2 cellular contexts compared by ENCODE assay signal in genomic region chr2:158199928-158200650, GRCh38.
TF ChIP-seq lines count a peak whose summit lies in the region.

No MANE protein-coding gene starts in this region.

TF ChIP-seq in SK-N-SH, 30 proteins besides CTCF, POLR2A, EP300 and RAD21 (continued from another document):
- TF ChIP-seq IRF3 (IDR thresholded peaks at IDR 0.05; ENCODE audit: low read depth, low read length) (no peak), EZH2phosphoT487 (IDR thresholded peaks at IDR 0.05; ENCODE audit: borderline replicate concordance, low read depth) (no peak), REST (IDR thresholded peaks at IDR 0.05; ENCODE audit: low read depth, low read length) (no peak), SIN3A (IDR thresholded peaks at IDR 0.05; ENCODE audit: borderline replicate concordance, low read depth, low read length) (no peak), JUND (IDR thresholded peaks at IDR 0.05) (no peak), CHD2 (IDR thresholded peaks at IDR 0.05; ENCODE audit: low read length, partially characterized antibody) (no peak), RXRA (IDR thresholded peaks at IDR 0.05; ENCODE audit: borderline replicate concordance, low read depth) (no peak), TCF12 (IDR thresholded peaks at IDR 0.05) (no peak), RCOR1 (IDR thresholded peaks at IDR 0.05; ENCODE audit: low read length) (no peak), GABPA (IDR thresholded peaks at IDR 0.05; ENCODE audit: low read depth) (no peak), TEAD4 (IDR thresholded peaks at IDR 0.05; ENCODE audit: borderline replicate concordance, insufficient read depth) (no peak)

TF ChIP-seq in HepG2, 621 proteins besides CTCF, POLR2A, EP300 and RAD21 (continues in another document):
- TF ChIP-seq RNF219 (CRISPR knock-in tag; IDR thresholded peaks at IDR 0.05) (no peak), ZNF451 (CRISPR knock-in tag; IDR thresholded peaks at IDR 0.05) (no peak), GATAD2A (CRISPR knock-in tag; IDR thresholded peaks at IDR 0.05) (0 out of 2 replicates have a peak, but pooled peaks have one; percentile 9), NRL (CRISPR knock-in tag; IDR thresholded peaks at IDR 0.05; ENCODE audit: borderline replicate concordance) (no peak), HOXD1 (CRISPR knock-in tag; IDR thresholded peaks at IDR 0.05) (no peak), ARID2 (CRISPR knock-in tag; IDR thresholded peaks at IDR 0.05; ENCODE audit: borderline replicate concordance) (no peak), IKZF4 (CRISPR knock-in tag; IDR thresholded peaks at IDR 0.05; ENCODE audit: borderline replicate concordance, low read depth, not compliant biosample characterization) (no peak), ZZZ3 (CRISPR knock-in tag; IDR thresholded peaks at IDR 0.05; ENCODE audit: borderline replicate concordance) (no peak), ZNF678 (CRISPR knock-in tag; IDR thresholded peaks at IDR 0.05) (no peak), GABPA (IDR thresholded peaks at IDR 0.05; ENCODE audit: low read depth, low read length) (no peak), GABPA (CRISPR knock-in tag; IDR thresholded peaks at IDR 0.05; ENCODE audit: low read depth) (no peak), ATM (IDR thresholded peaks at IDR 0.05; ENCODE audit: borderline replicate concordance) (no peak), ZBTB26 (CRISPR knock-in tag; IDR thresholded peaks at IDR 0.05; ENCODE audit: borderline replicate concordance) (no peak), SRSF1 (optimal IDR thresholded peaks at IDR 0.05; ENCODE audit: low read depth, low read length) (no peak), ZNF549 (CRISPR knock-in tag; IDR thresholded peaks at IDR 0.05) (no peak), NBN (conservative IDR thresholded peaks at IDR 0.05) (no peak), GLI4 (CRISPR knock-in tag; IDR thresholded peaks at IDR 0.05; ENCODE audit: borderline replicate concordance) (no peak), MXI1 (IDR thresholded peaks at IDR 0.05; ENCODE audit: borderline replicate concordance, low read depth, low read length) (no peak), ZSCAN25 (CRISPR knock-in tag; IDR thresholded peaks at IDR 0.05) (no peak), HNF4A (CRISPR knock-in tag; IDR thresholded peaks at IDR 0.05) (peak; percentile 30; the same call in 1 of the 2 replicates), SRF (IDR thresholded peaks at IDR 0.05; ENCODE audit: low read depth, low read length) (no peak), MEF2D (CRISPR knock-in tag; IDR thresholded peaks at IDR 0.05) (no peak), BHLHE40 (IDR thresholded peaks at IDR 0.05; ENCODE audit: low read length) (no peak), MED1 (CRISPR knock-in tag; IDR thresholded peaks at IDR 0.05) (peak; percentile 36), ZNF577 (CRISPR knock-in tag; IDR thresholded peaks at IDR 0.05; ENCODE audit: borderline replicate concordance, low read depth) (no peak), NFIC (IDR thresholded peaks at IDR 0.05; ENCODE audit: low read length) (no peak), NR2F6 (IDR thresholded peaks at IDR 0.05) (peak; percentile 8; the same call in 1 of the 2 replicates), NR2F6 (CRISPR knock-in tag; IDR thresholded peaks at IDR 0.05) (no peak), ZMAT3 (CRISPR knock-in tag; conservative IDR thresholded peaks at IDR 0.05) (no peak), SP140L (CRISPR knock-in tag; IDR thresholded peaks at IDR 0.05; ENCODE audit: borderline replicate concordance) (no peak), ZXDC (CRISPR knock-in tag; IDR thresholded peaks at IDR 0.05) (no peak), JUND (CRISPR knock-in tag; IDR thresholded peaks at IDR 0.05) (no peak), POGZ (CRISPR knock-in tag; IDR thresholded peaks at IDR 0.05) (0 out of 2 replicates have a peak, but pooled peaks have one; percentile 17), KLF16 (CRISPR knock-in tag; IDR thresholded peaks at IDR 0.05) (no peak), JUNB (CRISPR knock-in tag; IDR thresholded peaks at IDR 0.05; ENCODE audit: borderline replicate concordance) (no peak), YY1 (IDR thresholded peaks at IDR 0.05; ENCODE audit: insufficient read depth, insufficient replicate concordance, low read depth, low read length) (no peak), SIN3A (IDR thresholded peaks at IDR 0.05; ENCODE audit: borderline replicate concordance, low read depth, low read length) (no peak), SAP130 (CRISPR knock-in tag; IDR thresholded peaks at IDR 0.05; ENCODE audit: low read depth) (no peak), NFRKB (IDR thresholded peaks at IDR 0.05) (no peak), GPN1 (CRISPR knock-in tag; IDR thresholded peaks at IDR 0.05; ENCODE audit: borderline replicate concordance) (no peak), ZNF382 (CRISPR knock-in tag; IDR thresholded peaks at IDR 0.05; ENCODE audit: borderline replicate concordance) (no peak), KAT8 (CRISPR knock-in tag; IDR thresholded peaks at IDR 0.05) (no peak), MEIS2 (CRISPR knock-in tag; IDR thresholded peaks at IDR 0.05) (no peak), PLRG1 (conservative IDR thresholded peaks at IDR 0.05) (no peak), RARA (CRISPR knock-in tag; IDR thresholded peaks at IDR 0.05) (peak; percentile 11; the same call in 1 of the 2 replicates), PPARG (CRISPR knock-in tag; conservative IDR thresholded peaks at IDR 0.05) (no peak; the same call in 1 of the 2 replicates), ZNF33A (CRISPR knock-in tag; IDR thresholded peaks at IDR 0.05; ENCODE audit: borderline replicate concordance) (no peak)
- TF ChIP-seq, protein P1, sequence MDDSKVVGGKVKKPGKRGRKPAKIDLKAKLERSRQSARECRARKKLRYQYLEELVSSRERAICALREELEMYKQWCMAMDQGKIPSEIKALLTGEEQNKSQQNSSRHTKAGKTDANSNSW (CRISPR knock-in tag; IDR thresholded peaks at IDR 0.05; ENCODE audit: borderline replicate concordance), result no peak
- TF ChIP-seq, protein P2, sequence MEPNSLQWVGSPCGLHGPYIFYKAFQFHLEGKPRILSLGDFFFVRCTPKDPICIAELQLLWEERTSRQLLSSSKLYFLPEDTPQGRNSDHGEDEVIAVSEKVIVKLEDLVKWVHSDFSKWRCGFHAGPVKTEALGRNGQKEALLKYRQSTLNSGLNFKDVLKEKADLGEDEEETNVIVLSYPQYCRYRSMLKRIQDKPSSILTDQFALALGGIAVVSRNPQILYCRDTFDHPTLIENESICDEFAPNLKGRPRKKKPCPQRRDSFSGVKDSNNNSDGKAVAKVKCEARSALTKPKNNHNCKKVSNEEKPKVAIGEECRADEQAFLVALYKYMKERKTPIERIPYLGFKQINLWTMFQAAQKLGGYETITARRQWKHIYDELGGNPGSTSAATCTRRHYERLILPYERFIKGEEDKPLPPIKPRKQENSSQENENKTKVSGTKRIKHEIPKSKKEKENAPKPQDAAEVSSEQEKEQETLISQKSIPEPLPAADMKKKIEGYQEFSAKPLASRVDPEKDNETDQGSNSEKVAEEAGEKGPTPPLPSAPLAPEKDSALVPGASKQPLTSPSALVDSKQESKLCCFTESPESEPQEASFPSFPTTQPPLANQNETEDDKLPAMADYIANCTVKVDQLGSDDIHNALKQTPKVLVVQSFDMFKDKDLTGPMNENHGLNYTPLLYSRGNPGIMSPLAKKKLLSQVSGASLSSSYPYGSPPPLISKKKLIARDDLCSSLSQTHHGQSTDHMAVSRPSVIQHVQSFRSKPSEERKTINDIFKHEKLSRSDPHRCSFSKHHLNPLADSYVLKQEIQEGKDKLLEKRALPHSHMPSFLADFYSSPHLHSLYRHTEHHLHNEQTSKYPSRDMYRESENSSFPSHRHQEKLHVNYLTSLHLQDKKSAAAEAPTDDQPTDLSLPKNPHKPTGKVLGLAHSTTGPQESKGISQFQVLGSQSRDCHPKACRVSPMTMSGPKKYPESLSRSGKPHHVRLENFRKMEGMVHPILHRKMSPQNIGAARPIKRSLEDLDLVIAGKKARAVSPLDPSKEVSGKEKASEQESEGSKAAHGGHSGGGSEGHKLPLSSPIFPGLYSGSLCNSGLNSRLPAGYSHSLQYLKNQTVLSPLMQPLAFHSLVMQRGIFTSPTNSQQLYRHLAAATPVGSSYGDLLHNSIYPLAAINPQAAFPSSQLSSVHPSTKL (CRISPR knock-in tag; IDR thresholded peaks at IDR 0.05), result 0 out of 2 replicates have a peak, but pooled peaks have one; percentile 15
- TF ChIP-seq, protein P3, sequence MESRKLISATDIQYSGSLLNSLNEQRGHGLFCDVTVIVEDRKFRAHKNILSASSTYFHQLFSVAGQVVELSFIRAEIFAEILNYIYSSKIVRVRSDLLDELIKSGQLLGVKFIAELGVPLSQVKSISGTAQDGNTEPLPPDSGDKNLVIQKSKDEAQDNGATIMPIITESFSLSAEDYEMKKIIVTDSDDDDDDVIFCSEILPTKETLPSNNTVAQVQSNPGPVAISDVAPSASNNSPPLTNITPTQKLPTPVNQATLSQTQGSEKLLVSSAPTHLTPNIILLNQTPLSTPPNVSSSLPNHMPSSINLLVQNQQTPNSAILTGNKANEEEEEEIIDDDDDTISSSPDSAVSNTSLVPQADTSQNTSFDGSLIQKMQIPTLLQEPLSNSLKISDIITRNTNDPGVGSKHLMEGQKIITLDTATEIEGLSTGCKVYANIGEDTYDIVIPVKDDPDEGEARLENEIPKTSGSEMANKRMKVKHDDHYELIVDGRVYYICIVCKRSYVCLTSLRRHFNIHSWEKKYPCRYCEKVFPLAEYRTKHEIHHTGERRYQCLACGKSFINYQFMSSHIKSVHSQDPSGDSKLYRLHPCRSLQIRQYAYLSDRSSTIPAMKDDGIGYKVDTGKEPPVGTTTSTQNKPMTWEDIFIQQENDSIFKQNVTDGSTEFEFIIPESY (CRISPR knock-in tag; IDR thresholded peaks at IDR 0.05), result no peak
- TF ChIP-seq, protein P4, sequence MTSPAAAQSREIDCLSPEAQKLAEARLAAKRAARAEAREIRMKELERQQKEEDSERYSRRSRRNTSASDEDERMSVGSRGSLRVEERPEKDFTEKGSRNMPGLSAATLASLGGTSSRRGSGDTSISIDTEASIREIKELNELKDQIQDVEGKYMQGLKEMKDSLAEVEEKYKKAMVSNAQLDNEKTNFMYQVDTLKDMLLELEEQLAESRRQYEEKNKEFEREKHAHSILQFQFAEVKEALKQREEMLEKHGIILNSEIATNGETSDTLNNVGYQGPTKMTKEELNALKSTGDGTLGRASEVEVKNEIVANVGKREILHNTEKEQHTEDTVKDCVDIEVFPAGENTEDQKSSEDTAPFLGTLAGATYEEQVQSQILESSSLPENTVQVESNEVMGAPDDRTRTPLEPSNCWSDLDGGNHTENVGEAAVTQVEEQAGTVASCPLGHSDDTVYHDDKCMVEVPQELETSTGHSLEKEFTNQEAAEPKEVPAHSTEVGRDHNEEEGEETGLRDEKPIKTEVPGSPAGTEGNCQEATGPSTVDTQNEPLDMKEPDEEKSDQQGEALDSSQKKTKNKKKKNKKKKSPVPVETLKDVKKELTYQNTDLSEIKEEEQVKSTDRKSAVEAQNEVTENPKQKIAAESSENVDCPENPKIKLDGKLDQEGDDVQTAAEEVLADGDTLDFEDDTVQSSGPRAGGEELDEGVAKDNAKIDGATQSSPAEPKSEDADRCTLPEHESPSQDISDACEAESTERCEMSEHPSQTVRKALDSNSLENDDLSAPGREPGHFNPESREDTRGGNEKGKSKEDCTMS (CRISPR knock-in tag; conservative IDR thresholded peaks at IDR 0.05), result no peak
- TF ChIP-seq, protein P5, sequence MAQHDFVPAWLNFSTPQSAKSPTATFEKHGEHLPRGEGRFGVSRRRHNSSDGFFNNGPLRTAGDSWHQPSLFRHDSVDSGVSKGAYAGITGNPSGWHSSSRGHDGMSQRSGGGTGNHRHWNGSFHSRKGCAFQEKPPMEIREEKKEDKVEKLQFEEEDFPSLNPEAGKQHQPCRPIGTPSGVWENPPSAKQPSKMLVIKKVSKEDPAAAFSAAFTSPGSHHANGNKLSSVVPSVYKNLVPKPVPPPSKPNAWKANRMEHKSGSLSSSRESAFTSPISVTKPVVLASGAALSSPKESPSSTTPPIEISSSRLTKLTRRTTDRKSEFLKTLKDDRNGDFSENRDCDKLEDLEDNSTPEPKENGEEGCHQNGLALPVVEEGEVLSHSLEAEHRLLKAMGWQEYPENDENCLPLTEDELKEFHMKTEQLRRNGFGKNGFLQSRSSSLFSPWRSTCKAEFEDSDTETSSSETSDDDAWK (CRISPR knock-in tag; IDR thresholded peaks at IDR 0.05), result no peak
